8 cellular contexts compared by ENCODE assay signal in the genomic region with DNA sequence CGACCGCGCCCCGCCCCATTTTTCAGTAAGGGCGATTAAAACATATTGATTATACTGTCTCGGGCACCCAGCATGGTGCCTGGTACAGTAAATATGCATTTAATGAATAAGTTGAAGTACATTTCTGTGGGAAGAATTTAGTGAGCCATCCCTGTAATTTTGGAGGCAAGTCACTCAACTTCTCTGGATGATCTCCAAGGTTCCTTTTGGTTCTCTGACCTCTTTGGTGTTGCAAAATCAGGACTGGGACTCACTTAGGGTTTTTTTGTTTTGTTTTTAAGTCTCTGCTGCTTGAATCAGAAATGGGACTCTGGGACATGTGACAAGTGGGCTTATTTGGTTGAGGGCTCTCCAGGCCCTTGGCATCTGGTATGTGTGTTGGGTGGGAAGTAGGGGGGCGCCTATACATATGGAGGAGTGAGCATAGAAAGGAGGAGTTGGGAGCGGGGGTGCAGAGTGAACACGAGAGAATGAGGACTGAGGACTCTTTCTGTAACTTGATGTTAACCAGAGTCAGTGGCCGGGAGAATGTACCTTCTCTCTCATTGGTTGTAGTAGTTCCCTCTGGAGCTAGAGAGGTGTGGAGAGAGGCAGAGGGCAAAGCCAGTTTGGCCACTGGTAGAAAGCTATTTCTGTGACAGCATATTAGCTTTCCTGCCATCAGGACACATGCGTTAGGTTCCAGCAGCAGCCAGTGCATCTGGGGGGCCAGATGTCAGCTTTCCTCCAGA. TPM values are rescaled to one million over a fixed set of nuclear protein-coding genes. Genes with fewer than 3 reads are reported as not detected.
A peak's percentile ranks its signal among the peaks of the same experiment; 100 is the strongest.
DNase-seq lines count a peak whose midpoint lies in the region; ATAC-seq and TF ChIP-seq lines count a peak whose summit lies in the region.

No MANE protein-coding gene starts in this region.

- H3K4me2 ChIP-seq in parathyroid adenoma (ENCODE audit: low read length) = peak overlapping the region; percentile 86

- BruUV-seq in Calu3 (replicated peaks; lab: Mats Ljungman, UMichigan) (no TSS peak), Panc1 (replicated peaks; lab: Mats Ljungman, UMichigan) (no TSS peak)

- CTCF ChIA-PET in Calu3 (lab: Charles Lee) (no interaction called here), Panc1 (lab: Charles Lee) (interaction anchor here (0.5 to 0.6 kb wide), 2 partner anchors 11 to 55 kb away, joined by 3 read pairs; no protein-coding TSS in a partner anchor)

- H3K4me1 ChIP-seq in Panc1 (ENCODE audit: control insufficient read depth, insufficient read depth, low read length) (peaks cover 20% of the 10 kb centered on the region), parathyroid adenoma (no peaks in the 10 kb centered on the region)

- H3K27me3 ChIP-seq in Panc1 (ENCODE audit: control insufficient read depth, insufficient read depth, low read length) = no peaks in the 10 kb centered on the region
- no peaks in the 10 kb centered on the region for H3K27me3 ChIP-seq in parathyroid adenoma (ENCODE audit: control insufficient read depth, insufficient read depth, low read length)

- no peak overlapping the region for H3K9ac ChIP-seq in parathyroid adenoma

- H3K36me3 Mint-ChIP-seq in Calu3 (ENCODE audit: insufficient read depth, unreplicated experiment) = peaks cover 19% of the 10 kb centered on the region

- in situ Hi-C loops in Panc1 (cut with HindIII; ENCODE audit: low pct_unique_long_range_greater_than_20kb, low sequenced_read_pairs) = no loop called here

- peaks cover 2% of the 10 kb centered on the region for H3K79me2 ChIP-seq in parathyroid adenoma

- no peaks in the 10 kb centered on the region for H3K27me3 Mint-ChIP-seq in Calu3 (ENCODE audit: unreplicated experiment)

- no peaks in the 10 kb centered on the region for H3K36me3 ChIP-seq in Panc1 (ENCODE audit: control insufficient read depth, insufficient read depth, low read length)
- H3K36me3 ChIP-seq in parathyroid adenoma (ENCODE audit: control insufficient read depth, insufficient read depth, low read length) = no peaks in the 10 kb centered on the region

- intact Hi-C loops in Calu3 (cut with micrococcal nuclease; ENCODE audit: unreplicated experiment) (loop anchor here (5.0 kb wide), 1 partner anchor 59 kb away; no protein-coding TSS in a partner anchor), Panc1 (cut with micrococcal nuclease; ENCODE audit: unreplicated experiment) (no loop called here)

- no peak overlapping the region for H3K27ac Mint-ChIP-seq in Calu3 (ENCODE audit: unreplicated experiment)

- H3K4me3 Mint-ChIP-seq in Calu3 (ENCODE audit: low read depth, unreplicated experiment) = peak overlapping the region; percentile 74

- no peaks in the 10 kb centered on the region for H3K9me3 Mint-ChIP-seq in Calu3 (ENCODE audit: low read depth, unreplicated experiment)

- no peak for TF ChIP-seq CTCF in Calu3 (IDR thresholded peaks at IDR 0.05; ENCODE audit: unreplicated experiment)
- peak; percentile 28 for TF ChIP-seq CTCF in Panc1 (IDR thresholded peaks at IDR 0.05)
- peak; percentile 5 for TF ChIP-seq CTCF in epithelial cell of proximal tubule (conservative IDR thresholded peaks at IDR 0.05; ENCODE audit: low read depth, low read length)
- TF ChIP-seq CTCF in parathyroid adenoma (IDR thresholded peaks at IDR 0.05) = no peak

- H3K4me1 Mint-ChIP-seq in Calu3 (ENCODE audit: low read depth, unreplicated experiment) = peaks cover 32% of the 10 kb centered on the region

- H2AFZ ChIP-seq in parathyroid adenoma = no peak overlapping the region

- no peak overlapping the region for H3K27ac ChIP-seq in Panc1 (ENCODE audit: low read length)
- peak overlapping the region; percentile 87 for H3K27ac ChIP-seq in parathyroid adenoma

- POLR2A ChIA-PET in Panc1 (lab: Charles Lee) = no interaction called here

- H3K9me3 ChIP-seq in Panc1 (ENCODE audit: control insufficient read depth, insufficient read depth, low read depth, low read length) = no peaks in the 10 kb centered on the region
- H3K9me3 ChIP-seq in parathyroid adenoma (ENCODE audit: control insufficient read depth, low read length) = no peaks in the 10 kb centered on the region

- ATAC-seq in Panc1 (no peak), GM21367 (IDR thresholded peaks at IDR 0.05; ENCODE audit: unreplicated experiment) (no peak), GM18498 (IDR thresholded peaks at IDR 0.05; ENCODE audit: unreplicated experiment) (no peak), GM21526 (IDR thresholded peaks at IDR 0.05; ENCODE audit: low FRiP score, unreplicated experiment) (no peak)

- H3K4me3 ChIP-seq in Panc1 (ENCODE audit: low read depth in 2 of 2, low read length in 2 of 2) = peak overlapping the region; percentile 71 to 88
- peak overlapping the region; percentile 92 for H3K4me3 ChIP-seq in epithelial cell of proximal tubule (ENCODE audit: low read depth, low read length)
- H3K4me3 ChIP-seq in parathyroid adenoma (ENCODE audit: low read depth, low read length) = peak overlapping the region; percentile 76

- DNase-seq in Calu3 (no peak), Panc1 (ENCODE audit: low read depth, low spot score) (no peak), epithelial cell of proximal tubule (ENCODE audit: low read depth) (no peak), middle frontal gyrus (ENCODE audit: extremely low spot score, low spot score) (no peak)

RNA-seq across cellular contexts. Expression of a gene that starts 1.9 kb away (rescaled TPM):
- 5.4 and 6.1 TPM in 2 replicates for total RNA-seq in Calu3 (2022)
- total RNA-seq in Panc1 (2021; ENCODE audit: unreplicated experiment) = 11.7 TPM
- 6.9 TPM for polyA plus RNA-seq in Panc1 (2012; ENCODE audit: insufficient read length)
- total RNA-seq in epithelial cell of proximal tubule = 10.9 and 12.9 TPM in 2 replicates

RNA-seq across cellular contexts. Expression of a gene that starts 49.8 kb away (rescaled TPM):
- total RNA-seq in Calu3 (2022) (4.8 and 7.3 TPM in 2 replicates), Panc1 (2021; ENCODE audit: unreplicated experiment) (4.4 TPM), epithelial cell of proximal tubule (6.5 and 7.8 TPM in 2 replicates)
- polyA plus RNA-seq in Panc1 (2012; ENCODE audit: insufficient read length) = 2.3 TPM

Comparison
In these comparisons a context has a peak if more than half of its experiments do, and no peak if none do; other contexts are left out.
1. CTCF ChIP-seq: peak in Panc1 (single experiment) and epithelial cell of proximal tubule (single experiment); none in Calu3 (single experiment) and parathyroid adenoma (single experiment).
2. Peak in every context shown above with its lines, with median percentiles within 50 percentile points of each other: H3K4me3 ChIP-seq.